8 cellular contexts compared by ENCODE assay signal in the genomic region with DNA sequence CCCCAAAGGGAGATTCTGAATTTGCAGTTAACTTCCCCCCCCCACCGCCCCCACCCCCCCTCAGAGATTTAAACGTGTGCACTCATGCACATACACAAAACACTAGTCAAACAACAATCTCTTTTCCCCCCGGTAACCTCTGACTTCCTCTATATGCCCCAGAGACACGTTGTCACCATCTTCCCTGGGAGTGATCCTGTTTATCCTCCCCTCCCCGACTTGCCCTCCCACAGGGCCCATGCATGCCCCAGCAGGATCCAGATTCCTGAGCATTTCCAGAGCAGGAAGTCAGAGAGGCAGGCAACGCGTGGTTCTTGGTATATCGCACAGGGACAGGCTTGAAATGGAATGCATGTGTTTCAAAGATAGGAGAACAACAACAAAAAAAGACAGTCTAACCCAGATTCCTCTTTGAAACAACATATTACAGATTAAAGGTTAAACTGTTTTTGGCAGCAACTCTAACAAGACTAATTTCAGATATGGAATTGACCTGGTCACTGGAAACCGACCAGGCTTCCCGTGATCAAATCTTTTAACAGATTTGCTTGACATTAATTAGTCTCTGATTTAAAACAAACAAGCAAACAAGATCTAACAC. TPM values are rescaled to one million over a fixed set of nuclear protein-coding genes. Genes with fewer than 3 reads are reported as not detected.
DNase-seq lines count a peak whose midpoint lies in the region; ATAC-seq lines count a peak whose summit lies in the region.

No MANE protein-coding gene starts in this region.

- H3K27ac Mint-ChIP-seq in activated CD4-positive, alpha-beta T cell treated with anti-CD3 and anti-CD28 coated beads for 36 hours, result peak overlapping the region; percentile 86

- peak overlapping the region; percentile 71 for H3K27ac ChIP-seq in caudate nucleus (ENCODE audit: low read depth, low read length)

- CTCF ChIA-PET in activated CD4-positive, alpha-beta T cell treated with anti-CD3 and anti-CD28 coated beads for 36 hours (lab: Charles Lee), result interaction anchor here (0.7 kb wide), 1 partner anchor 39 kb away, joined by 3 read pairs; no protein-coding TSS in a partner anchor

- no peak for ATAC-seq in activated CD4-positive, alpha-beta T cell treated with anti-CD3 and anti-CD28 coated beads for 36 hours
- ATAC-seq in HG03432 (IDR thresholded peaks at IDR 0.05; ENCODE audit: unreplicated experiment), result no peak

- POLR2A ChIA-PET in activated CD4-positive, alpha-beta T cell treated with anti-CD3 and anti-CD28 coated beads for 36 hours (lab: Charles Lee), result no interaction called here

- peak overlapping the region; percentile 76 for H3K4me3 Mint-ChIP-seq in activated CD4-positive, alpha-beta T cell treated with anti-CD3 and anti-CD28 coated beads for 36 hours

- intact Hi-C loops in activated CD4-positive, alpha-beta T cell treated with anti-CD3 and anti-CD28 coated beads for 36 hours (cut with DNase I, micrococcal nuclease), result loop anchor here (5.0 to 10.0 kb wide), 5 partner anchors 114 to 908 kb away; partner anchors contain the start of genes CTNNBL1 (in 1 of the 2), MANBAL (in 1 of the 2) and SNHG17 (in 1 of the 2)

- no peak for DNase-seq in activated CD4-positive, alpha-beta T cell treated with anti-CD3 and anti-CD28 coated beads for 36 hours
- no peak for DNase-seq in activated CD4-positive, alpha-beta T cell treated with anti-CD3 and anti-CD28 coated beads for 4 hours
- DNase-seq in NCI-H69 (lab: John Stamatoyannopoulos, UW) (peak; percentile 71), caudate nucleus (lab: John Stamatoyannopoulos, UW) (peak in 10 of 61 donors; percentile 9 to 49 (median 24)), left kidney (ENCODE audit: low read depth, low spot score) (peak; percentile 81), superior temporal gyrus (ENCODE audit: extremely low spot score) (peak; percentile 20), COR-L47 (lab: John Stamatoyannopoulos, UW) (no peak)

- peaks cover 46% of the 10 kb centered on the region for H3K4me1 Mint-ChIP-seq in activated CD4-positive, alpha-beta T cell treated with anti-CD3 and anti-CD28 coated beads for 36 hours

- H3K9me3 Mint-ChIP-seq in activated CD4-positive, alpha-beta T cell treated with anti-CD3 and anti-CD28 coated beads for 36 hours (ENCODE audit: low read depth), result no peaks in the 10 kb centered on the region

- peaks cover 4% of the 10 kb centered on the region for H3K36me3 Mint-ChIP-seq in activated CD4-positive, alpha-beta T cell treated with anti-CD3 and anti-CD28 coated beads for 36 hours (ENCODE audit: low read depth)

- no peaks in the 10 kb centered on the region for H3K27me3 Mint-ChIP-seq in activated CD4-positive, alpha-beta T cell treated with anti-CD3 and anti-CD28 coated beads for 36 hours

RNA-seq across cellular contexts. Expression of gene BLCAP, which starts 1.3 kb away (rescaled TPM):
- total RNA-seq in activated CD4-positive, alpha-beta T cell treated with anti-CD3 and anti-CD28 coated beads for 36 hours, result 10 to 100 TPM; 17.7 to 18.6 TPM

RNA-seq across cellular contexts. Expression of gene NNAT, which starts 5.3 kb away (rescaled TPM):
- under 1 TPM; 0.42 to 0.91 TPM for total RNA-seq in activated CD4-positive, alpha-beta T cell treated with anti-CD3 and anti-CD28 coated beads for 36 hours

Comparison
In these comparisons a context has a peak if more than half of its experiments do, and no peak if none do; other contexts are left out.
1. DNase-seq: peak in NCI-H69 (single experiment), left kidney (single experiment) and superior temporal gyrus (single experiment); none in activated CD4-positive, alpha-beta T cell treated with anti-CD3 and anti-CD28 coated beads for 36 hours (single experiment), activated CD4-positive, alpha-beta T cell treated with anti-CD3 and anti-CD28 coated beads for 4 hours (0 of 2) and COR-L47 (single experiment).